In genomic region chr11:330694-331314, GRCh38 we compare ENCODE assay signal across 13 cellular contexts. TPM values are rescaled to one million over a fixed set of nuclear protein-coding genes. Genes with fewer than 3 reads are reported as not detected.
DNase-seq lines count a peak whose midpoint lies in the region; ATAC-seq, FAIRE-seq and TF ChIP-seq lines count a peak whose summit lies in the region.
"Had no signal": no experiment of that assay in that cellular context is flagged by ENCODE, and none has a peak within 500 bp of the region (broad histone marks: within the 10 kb centered on the region; RNA-seq: fewer than 3 reads in every experiment).

No MANE protein-coding gene starts in this region.

- no peaks in the 10 kb centered on the region; the same call in 1 of the 2 replicates for H3K9me3 ChIP-seq in OCI-LY3 (ENCODE audit: insufficient read depth, low read length)
- H3K9me3 ChIP-seq in H1 (ENCODE audit: insufficient read depth in 2 of 2, low read depth in 1 of 2, low read length in 1 of 2) = peaks cover 10 to 11% of the 10 kb centered on the region in 2 experiments; a peak in 3 of 4 replicates
- H3K9me3 ChIP-seq in thyroid gland = no peaks in the 10 kb centered on the region

- H3K4me3 Mint-ChIP-seq in stimulated activated memory B cell treated with anti-CD40 and anti-IgM and Interleukin-4, amounts not matched to agents 10 μg/mL and 1 μg/mL and 100 μg/mL, for 72 hours = peak overlapping the region; percentile 36

- 85% methylated on average over 29 of the region's 31 CpGs; no CpG with 5 or more reads in 1 of the 2 experiments for WGBS in H1 (ENCODE audit: extremely low coverage in 1 of 2, insufficient coverage in 1 of 2, insufficient read length in 1 of 2, insufficient replicate concordance in 2 of 2, low coverage in 1 of 2, low lambda C conversion rate in 2 of 2, missing lambda C conversion rate in 1 of 2), 2 experiments
- WGBS in thyroid gland, 2 donors = 91 to 93% methylated on average over 14 to 24 of the region's 31 CpGs

- TF ChIP-seq RAD21 in H1 (IDR thresholded peaks at IDR 0.05 in 1 of 2, conservative IDR thresholded peaks at IDR 0.05 in 1 of 2; ENCODE audit: low read depth in 2 of 2, low read length in 2 of 2) = no peak

- CTCF ChIA-PET in H1 (lab: Charles Lee; ENCODE audit: partially characterized antibody) = interaction anchor here (1.0 to 3.9 kb wide), 5 partner anchors 14 to 80 kb away, joined by 4 to 12 read pairs (median 9); no protein-coding TSS in a partner anchor

- H3K27ac ChIP-seq in OCI-LY3 (ENCODE audit: low read length) (0 out of 2 replicates have a peak overlapping the region, but pooled peaks have one; percentile 19), H1 (ENCODE audit: low read depth, low read length) (no peak overlapping the region), thyroid gland (no peak overlapping the region)

- no peak overlapping the region for H3K56ac ChIP-seq in H1 (replicated peaks; ENCODE audit: insufficient read length, low read depth, low read length)

- H3K27me3 Mint-ChIP-seq in stimulated activated memory B cell treated with anti-CD40 and anti-IgM and Interleukin-4, amounts not matched to agents 10 μg/mL and 1 μg/mL and 100 μg/mL, for 72 hours = no peaks in the 10 kb centered on the region

- ATAC-seq in stimulated activated memory B cell treated with anti-CD40 and anti-IgM and Interleukin-4, amounts not matched to agents 10 μg/mL and 1 μg/mL and 100 μg/mL, for 72 hours = peak; percentile 13
- ATAC-seq in HG02642 (IDR thresholded peaks at IDR 0.05; ENCODE audit: poor library complexity, unreplicated experiment) = no peak

- H2BK20ac ChIP-seq in H1 (ENCODE audit: low read length) = peak overlapping the region; percentile 4; the same call in 1 of the 2 replicates

- peak overlapping the region; percentile 60 for H3K27ac Mint-ChIP-seq in stimulated activated memory B cell treated with anti-CD40 and anti-IgM and Interleukin-4, amounts not matched to agents 10 μg/mL and 1 μg/mL and 100 μg/mL, for 72 hours

- H3K79me1 ChIP-seq in H1 (ENCODE audit: low read depth, low read length) = no peaks in the 10 kb centered on the region

- no peak overlapping the region for H3K14ac ChIP-seq in H1 (ENCODE audit: insufficient read length)

- H4K8ac ChIP-seq in H1 (ENCODE audit: extremely low read depth, insufficient read depth, low read length) = no peak overlapping the region

- H2BK120ac ChIP-seq in H1 (replicated peaks; ENCODE audit: low read depth, low read length) = peak overlapping the region; percentile 40

- no peak for TF ChIP-seq EP300 in H1 (IDR thresholded peaks at IDR 0.05; ENCODE audit: borderline replicate concordance in 1 of 2, low read depth in 2 of 2, low read length in 2 of 2)

- peak overlapping the region; percentile 57 for H3K4me3 ChIP-seq in OCI-LY3 (ENCODE audit: low read length)
- H3K4me3 ChIP-seq in H1 (ENCODE audit: extremely low read depth in 1 of 4, insufficient read depth in 2 of 4, low read depth in 3 of 4, low read length in 4 of 4) = no peak overlapping the region
- H3K4me3 ChIP-seq in thyroid gland (replicated peaks in 1 of 3) = no peak overlapping the region

- no peak overlapping the region for H2AFZ ChIP-seq in OCI-LY3 (ENCODE audit: low read depth, low read length)
- H2AFZ ChIP-seq in H1 (ENCODE audit: low read length) = no peak overlapping the region

- H3K9me3 Mint-ChIP-seq in stimulated activated memory B cell treated with anti-CD40 and anti-IgM and Interleukin-4, amounts not matched to agents 10 μg/mL and 1 μg/mL and 100 μg/mL, for 72 hours = no peaks in the 10 kb centered on the region

- no peaks in the 10 kb centered on the region for H3K79me2 ChIP-seq in OCI-LY3 (ENCODE audit: low read length)
- H3K79me2 ChIP-seq in H1 (ENCODE audit: control insufficient read depth in 1 of 2, insufficient read depth in 2 of 2, low read length in 2 of 2) = no peaks in the 10 kb centered on the region

- H2AK5ac ChIP-seq in H1 (ENCODE audit: low read depth, low read length) = peak overlapping the region; percentile 94; the same call in 1 of the 2 replicates

- H3K9ac ChIP-seq in OCI-LY3 (ENCODE audit: low read length) = peak overlapping the region; percentile 12; the same call in 1 of the 2 replicates
- no peak overlapping the region for H3K9ac ChIP-seq in H1 (replicated peaks in 1 of 4; ENCODE audit: extremely low read depth in 1 of 4, low read depth in 3 of 4, low read length in 3 of 4)

- POLR2A ChIA-PET in H1 (lab: Charles Lee; ENCODE audit: partially characterized antibody) = interaction anchor here (0.7 to 2.6 kb wide), 8 partner anchors 9 to 42 kb away, joined by 3 to 11 read pairs (median 4); partner anchors contain the start of gene PGGHG

- H2BK15ac ChIP-seq in H1 (ENCODE audit: low read length) = peak overlapping the region; percentile 92; the same call in 1 of the 2 replicates

- H3K4ac ChIP-seq in H1 (replicated peaks; ENCODE audit: insufficient read length, low read depth, low read length) = no peak overlapping the region

- no peaks in the 10 kb centered on the region for H4K20me1 ChIP-seq in OCI-LY3 (ENCODE audit: insufficient read depth, low read length)
- H4K20me1 ChIP-seq in H1 (replicated peaks in 1 of 2; ENCODE audit: control insufficient read depth in 1 of 2, insufficient read depth in 2 of 2, low read length in 2 of 2) = no peaks in the 10 kb centered on the region

- H3K36me3 ChIP-seq in OCI-LY3 (replicated peaks; ENCODE audit: low read depth, low read length) (no peaks in the 10 kb centered on the region), H1 (ENCODE audit: control insufficient read depth in 2 of 4, insufficient read depth in 4 of 4, low read length in 3 of 4) (no peaks in the 10 kb centered on the region), thyroid gland (no peaks in the 10 kb centered on the region)

- no peaks in the 10 kb centered on the region for H3K36me3 Mint-ChIP-seq in stimulated activated memory B cell treated with anti-CD40 and anti-IgM and Interleukin-4, amounts not matched to agents 10 μg/mL and 1 μg/mL and 100 μg/mL, for 72 hours

- no peaks in the 10 kb centered on the region for H3K27me3 ChIP-seq in OCI-LY3 (ENCODE audit: low read depth, low read length)
- H3K27me3 ChIP-seq in H1 (replicated peaks in 1 of 4; ENCODE audit: control insufficient read depth in 3 of 4, extremely low read depth in 1 of 4, insufficient read depth in 3 of 4, low read length in 3 of 4) = no peaks in the 10 kb centered on the region
- H3K27me3 ChIP-seq in thyroid gland = no peaks in the 10 kb centered on the region

- H3K23ac ChIP-seq in H1 (ENCODE audit: insufficient read length) = no peak overlapping the region

- H4K91ac ChIP-seq in H1 (replicated peaks; ENCODE audit: insufficient read length, low read length) = peak overlapping the region; percentile 22

- peaks cover 56% of the 10 kb centered on the region for H3K4me1 Mint-ChIP-seq in stimulated activated memory B cell treated with anti-CD40 and anti-IgM and Interleukin-4, amounts not matched to agents 10 μg/mL and 1 μg/mL and 100 μg/mL, for 72 hours

- no peak for FAIRE-seq in H1 (lab: Jason Lieb, UNC)
- FAIRE-seq: keratinocyte had no signal

- peak overlapping the region; percentile 29; the same call in 1 of the 2 replicates for H3K18ac ChIP-seq in H1 (ENCODE audit: extremely low read depth, low read length)

- peak; percentile 66 for DNase-seq in activated CD8-positive, alpha-beta memory T cell treated with anti-CD3 and anti-CD28 coated beads, Interleukin-2, amount 50 U/mL, for 48 hours
- DNase-seq in activated CD8-positive, alpha-beta memory T cell treated with anti-CD3 and anti-CD28 coated beads for 24 hours = no peak
- no peak for DNase-seq in H1 (ENCODE audit: low read depth in 1 of 2, low spot score in 2 of 2)
- no peak for DNase-seq in thyroid gland
- no peak for DNase-seq in cerebellar cortex (ENCODE audit: low spot score)
- DNase-seq: ACHN, cortex of kidney, DMS79, nucleus accumbens had no signal

- intact Hi-C loops in thyroid gland (cut with DNase I) = no loop called here

- H2BK12ac ChIP-seq in H1 (ENCODE audit: low read depth, low read length) = peak overlapping the region; percentile 87; the same call in 1 of the 2 replicates

- H2BK5ac ChIP-seq in H1 (ENCODE audit: low read depth, low read length) = peak overlapping the region; percentile 75; the same call in 1 of the 2 replicates

- H3K4me1 ChIP-seq in OCI-LY3 (ENCODE audit: low read length) = peaks cover 53% of the 10 kb centered on the region
- H3K4me1 ChIP-seq in H1 (replicated peaks in 1 of 4; ENCODE audit: control insufficient read depth in 3 of 4, insufficient read depth in 4 of 4, low read length in 3 of 4) = peaks cover 3 to 23% (median 15%) of the 10 kb centered on the region in 4 experiments
- peaks cover 16 to 29% of the 10 kb centered on the region in 2 donors for H3K4me1 ChIP-seq in thyroid gland

- H3K4me2 ChIP-seq in OCI-LY3 (ENCODE audit: low read length) (peak overlapping the region; percentile 54), H1 (ENCODE audit: insufficient read depth in 1 of 2, low read depth in 2 of 2, low read length in 2 of 2) (no peak overlapping the region)

- TF ChIP-seq CTCF in OCI-LY3 (IDR thresholded peaks at IDR 0.05; ENCODE audit: low read depth, low read length) (no peak), H1 (IDR thresholded peaks at IDR 0.05; ENCODE audit: control extremely low read depth in 1 of 3, insufficient read depth in 1 of 3, low read depth in 1 of 3, low read length in 3 of 3) (no peak), thyroid gland (IDR thresholded peaks at IDR 0.05) (no peak)

- TF ChIP-seq POLR2A in H1 (IDR thresholded peaks at IDR 0.05; ENCODE audit: control extremely low read depth in 1 of 2, low read depth in 2 of 2, low read length in 2 of 2) (no peak), thyroid gland (IDR thresholded peaks at IDR 0.05) (no peak)

- no peaks in the 10 kb centered on the region for H3K23me2 ChIP-seq in H1 (ENCODE audit: low read depth, low read length)

- no peak overlapping the region for H4K5ac ChIP-seq in H1 (ENCODE audit: insufficient read length, low read depth, low read length)

RNA-seq across cellular contexts. Expression of gene IFITM3, which starts 10.1 kb away (rescaled TPM):
- total RNA-seq in H1 (2021; fragmentation: NEBNext Ultra II Directional; extraction: Animal tissue kit (Norgen Biotek cat#: 25700)) = 230 and 238 TPM in 2 replicates
- polyA plus RNA-seq in H1 (2011; rRNA removed) = 666 and 779 TPM in 2 replicates
- polyA plus RNA-seq in H1 (2011; cell fraction: cytosol; rRNA removed) = 365 TPM
- 320 TPM for polyA plus RNA-seq in H1 (2011; cell fraction: nucleus; rRNA removed)
- polyA plus RNA-seq in H1 (2012, experiment 1 of 2) = 512 to 625 TPM (median 570 TPM) in 4 replicates
- 529 TPM for polyA plus RNA-seq in H1 (2012, experiment 2 of 2)
- 497 TPM for polyA plus RNA-seq in H1 (2013, experiment 1 of 2)
- 568 TPM for polyA plus RNA-seq in H1 (2013, experiment 2 of 2)
- 133 and 217 TPM in 2 replicates for polyA minus RNA-seq in H1 (2011; rRNA and poly(A)+ RNA removed)
- polyA minus RNA-seq in H1 (2011; cell fraction: cytosol; rRNA and poly(A)+ RNA removed) = 219 TPM
- 99.5 TPM for polyA minus RNA-seq in H1 (2011; cell fraction: nucleus; rRNA and poly(A)+ RNA removed)
- 100 to 1,000 TPM; 140 to 300 (median 178) TPM for total RNA-seq in thyroid gland

RNA-seq across cellular contexts. Expression of gene IFITM1, which starts 17.0 kb away (rescaled TPM):
- 394 and 417 TPM in 2 replicates for total RNA-seq in H1 (2021; fragmentation: NEBNext Ultra II Directional; extraction: Animal tissue kit (Norgen Biotek cat#: 25700))
- polyA plus RNA-seq in H1 (2011; rRNA removed) = 1,464 and 1,887 TPM in 2 replicates
- polyA plus RNA-seq in H1 (2011; cell fraction: cytosol; rRNA removed) = 1,079 TPM
- 974 TPM for polyA plus RNA-seq in H1 (2011; cell fraction: nucleus; rRNA removed)
- polyA plus RNA-seq in H1 (2012, experiment 1 of 2) = 247 to 559 TPM (median 446 TPM) in 4 replicates
- 534 TPM for polyA plus RNA-seq in H1 (2012, experiment 2 of 2)
- 788 TPM for polyA plus RNA-seq in H1 (2013, experiment 1 of 2)
- polyA plus RNA-seq in H1 (2013, experiment 2 of 2) = 902 TPM
- 336 and 605 TPM in 2 replicates for polyA minus RNA-seq in H1 (2011; rRNA and poly(A)+ RNA removed)
- 285 TPM for polyA minus RNA-seq in H1 (2011; cell fraction: cytosol; rRNA and poly(A)+ RNA removed)
- 204 TPM for polyA minus RNA-seq in H1 (2011; cell fraction: nucleus; rRNA and poly(A)+ RNA removed)
- 100 to 1,000 TPM in 3 of 4 donors, 10 to 100 TPM in 1; 94.3 to 163 (median 103) TPM for total RNA-seq in thyroid gland

RNA-seq across cellular contexts. Expression of gene IFITM2, which starts 23.2 kb away (rescaled TPM):
- total RNA-seq in H1 (2021; fragmentation: NEBNext Ultra II Directional; extraction: Animal tissue kit (Norgen Biotek cat#: 25700)) = 363 and 399 TPM in 2 replicates
- 764 and 902 TPM in 2 replicates for polyA plus RNA-seq in H1 (2011; rRNA removed)
- 381 TPM for polyA plus RNA-seq in H1 (2011; cell fraction: cytosol; rRNA removed)
- 326 TPM for polyA plus RNA-seq in H1 (2011; cell fraction: nucleus; rRNA removed)
- polyA plus RNA-seq in H1 (2012, experiment 1 of 2) = 487 to 716 TPM (median 624 TPM) in 4 replicates
- 666 TPM for polyA plus RNA-seq in H1 (2012, experiment 2 of 2)
- 1,170 TPM for polyA plus RNA-seq in H1 (2013, experiment 1 of 2)
- 1,490 TPM for polyA plus RNA-seq in H1 (2013, experiment 2 of 2)
- polyA minus RNA-seq in H1 (2011; rRNA and poly(A)+ RNA removed) = 220 and 246 TPM in 2 replicates
- 86.5 TPM for polyA minus RNA-seq in H1 (2011; cell fraction: cytosol; rRNA and poly(A)+ RNA removed)
- polyA minus RNA-seq in H1 (2011; cell fraction: nucleus; rRNA and poly(A)+ RNA removed) = 58.9 TPM
- 100 to 1,000 TPM in 1 of 4 donors, 10 to 100 TPM in 3; 83.2 to 318 (median 92.9) TPM for total RNA-seq in thyroid gland

RNA-seq across cellular contexts. Expression of gene IFITM5, which starts 31.5 kb away (rescaled TPM):
- not detected in 2 replicates for total RNA-seq in H1 (2021; fragmentation: NEBNext Ultra II Directional; extraction: Animal tissue kit (Norgen Biotek cat#: 25700))
- polyA plus RNA-seq in H1 (2011; rRNA removed) = 0.50 TPM in 1 of 2 replicates, not detected in the other
- 0.21 TPM for polyA plus RNA-seq in H1 (2011; cell fraction: cytosol; rRNA removed)
- 0.30 TPM for polyA plus RNA-seq in H1 (2011; cell fraction: nucleus; rRNA removed)
- 0.33 TPM in 1 of 4 replicates, not detected in the others for polyA plus RNA-seq in H1 (2012, experiment 1 of 2)
- not detected for polyA plus RNA-seq in H1 (2012, experiment 2 of 2)
- 0.26 TPM for polyA plus RNA-seq in H1 (2013, experiment 1 of 2)
- 0.11 TPM for polyA plus RNA-seq in H1 (2013, experiment 2 of 2)
- not detected in 2 replicates for polyA minus RNA-seq in H1 (2011; rRNA and poly(A)+ RNA removed)
- polyA minus RNA-seq in H1 (2011; cell fraction: cytosol; rRNA and poly(A)+ RNA removed) = not detected
- polyA minus RNA-seq in H1 (2011; cell fraction: nucleus; rRNA and poly(A)+ RNA removed) = not detected
- not detected for total RNA-seq in thyroid gland
- polyA plus RNA-seq: keratinocyte had no signal

RNA-seq across cellular contexts. Expression of gene B4GALNT4, which starts 38.5 kb away (rescaled TPM):
- 76.3 and 89.0 TPM in 2 replicates for total RNA-seq in H1 (2021; fragmentation: NEBNext Ultra II Directional; extraction: Animal tissue kit (Norgen Biotek cat#: 25700))
- 40.9 and 69.4 TPM in 2 replicates for polyA plus RNA-seq in H1 (2011; rRNA removed)
- polyA plus RNA-seq in H1 (2011; cell fraction: cytosol; rRNA removed) = 62.2 TPM
- 329 TPM for polyA plus RNA-seq in H1 (2011; cell fraction: nucleus; rRNA removed)
- 55.4 to 118 TPM (median 90.1 TPM) in 4 replicates for polyA plus RNA-seq in H1 (2012, experiment 1 of 2)
- 69.9 TPM for polyA plus RNA-seq in H1 (2012, experiment 2 of 2)
- polyA plus RNA-seq in H1 (2013, experiment 1 of 2) = 55.2 TPM
- polyA plus RNA-seq in H1 (2013, experiment 2 of 2) = 48.0 TPM
- 6.4 and 7.0 TPM in 2 replicates for polyA minus RNA-seq in H1 (2011; rRNA and poly(A)+ RNA removed)
- 19.7 TPM for polyA minus RNA-seq in H1 (2011; cell fraction: cytosol; rRNA and poly(A)+ RNA removed)
- polyA minus RNA-seq in H1 (2011; cell fraction: nucleus; rRNA and poly(A)+ RNA removed) = 37.0 TPM
- total RNA-seq in thyroid gland = 1 to 10 TPM in 1 of 4 donors, under 1 TPM in 1, not detected in 2; 0.98 to 1.2 TPM
